In the genomic region with DNA sequence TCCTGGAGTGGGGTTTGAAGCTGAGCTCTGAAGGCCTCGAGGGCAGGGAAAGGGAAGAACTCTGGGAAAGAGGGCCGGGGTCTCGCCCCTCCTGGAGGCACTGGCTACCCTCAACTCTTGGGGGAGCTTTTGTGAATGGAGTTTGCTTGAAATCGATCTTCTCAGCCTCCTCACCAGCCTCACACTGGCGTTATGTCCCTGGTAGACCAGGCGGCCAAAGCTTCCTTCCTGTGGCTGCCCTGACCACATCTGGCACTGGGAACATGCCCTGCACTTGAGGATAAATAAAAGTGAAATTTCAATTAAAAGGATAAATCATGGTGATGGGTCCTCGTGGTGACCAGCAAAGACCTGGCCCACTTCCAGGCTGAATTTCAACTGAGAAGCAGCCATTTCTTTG, we compare ENCODE assay signal across 20 cellular contexts.
"Had no signal": no experiment of that assay in that cellular context is flagged by ENCODE, and none has a peak within 500 bp of the region (broad histone marks: within the 10 kb centered on the region; RNA-seq: fewer than 3 reads in every experiment).

No MANE protein-coding gene starts in this region.

- ATAC-seq: K562 had no signal

- DNase-seq: Kasumi-1, MV-4-11, NCI-H1048, NCI-H1105, NCI-H1417, NCI-H1436 treated with DMSO at 0.1 percent for 48 hours, NCI-H1694, NCI-H187 treated with DMSO at 0.1 percent for 48 hours, NCI-H2029 treated with DMSO at 0.1 percent for 48 hours, NCI-H2171 treated with DMSO at 0.1 percent for 48 hours, NCI-H345, NCI-H446 treated with DMSO at 0.1 percent for 48 hours, NCI-H510A treated with DMSO at 0.1 percent for 48 hours, NCI-H526, NCI-H82, SHP77 treated with DMSO at 0.1 percent for 48 hours, SJCRH30 had no signal

- H3K9ac ChIP-seq: KMS-11 had no signal

- H3K27ac ChIP-seq: HL-60, KMS-11, SJCRH30 had no signal

- H3K4me2 ChIP-seq: KMS-11 had no signal

- H3K36me3 ChIP-seq: SJCRH30 had no signal

- H3K4me1 ChIP-seq: SJCRH30 had no signal

- H3K9me3 ChIP-seq: SJCRH30 had no signal

- H3K4me3 ChIP-seq: K562, SJCRH30 had no signal
